In genomic region chr5:157582731-157583580, GRCh38 we compare ENCODE assay signal across 10 cellular contexts. TPM values are rescaled to one million over a fixed set of nuclear protein-coding genes. Genes with fewer than 3 reads are reported as not detected.
A peak's percentile ranks its signal among the peaks of the same experiment; 100 is the strongest.
DNase-seq lines count a peak whose midpoint lies in the region; ATAC-seq and TF ChIP-seq lines count a peak whose summit lies in the region.
"Had no signal": no experiment of that assay in that cellular context is flagged by ENCODE, and none has a peak within 500 bp of the region (broad histone marks: within the 10 kb centered on the region; RNA-seq: fewer than 3 reads in every experiment).

No MANE protein-coding gene starts in this region.

- no peak overlapping the region for H3K4me3 Mint-ChIP-seq in immature natural killer cell

- no peaks in the 10 kb centered on the region for H3K9me3 Mint-ChIP-seq in immature natural killer cell

- in situ Hi-C loops in brain microvascular endothelial cell (cut with HindIII; ENCODE audit: low pct_ligation_motif_present, low sequenced_read_pairs), result no loop called here

- no peak for DNase-seq in GM06990 (ENCODE audit: extremely low read depth, insufficient read length)
- no peak for DNase-seq in brain microvascular endothelial cell
- DNase-seq in epidermal melanocyte (ENCODE audit: insufficient read length, low spot score), result no peak
- DNase-seq in RPMI8226, result no peak
- no peak for DNase-seq in immature natural killer cell
- DNase-seq in NCI-H2107 (lab: John Stamatoyannopoulos, UW), result no peak
- DNase-seq: SW 1271 had no signal

- H3K36me3 ChIP-seq in GM06990 (ENCODE audit: control insufficient read depth, insufficient read depth, low read length) (no peaks in the 10 kb centered on the region), brain microvascular endothelial cell (replicated peaks) (no peaks in the 10 kb centered on the region)
- H3K36me3 ChIP-seq: prostate gland had no signal

- peak; percentile 57 for ATAC-seq in GM19328 (IDR thresholded peaks at IDR 0.05; ENCODE audit: unreplicated experiment)
- peak; percentile 65 for ATAC-seq in HG03442 (IDR thresholded peaks at IDR 0.05; ENCODE audit: unreplicated experiment)

- TF ChIP-seq CTCF in GM06990 (IDR thresholded peaks at IDR 0.05; ENCODE audit: insufficient read depth, low read length, poor library complexity, severe bottlenecking) (peak; percentile 39), brain microvascular endothelial cell (IDR thresholded peaks at IDR 0.05; ENCODE audit: low read depth, low read length, missing control alignments) (peak; percentile 38)

- H3K27ac ChIP-seq in brain microvascular endothelial cell, result peak overlapping the region; percentile 8
- H3K27ac ChIP-seq: prostate gland had no signal

- no peaks in the 10 kb centered on the region for H3K27me3 ChIP-seq in GM06990 (replicated peaks; ENCODE audit: control insufficient read depth, insufficient read depth, low read length)
- H3K27me3 ChIP-seq in brain microvascular endothelial cell (replicated peaks), result no peaks in the 10 kb centered on the region

- no peaks in the 10 kb centered on the region for H3K4me1 Mint-ChIP-seq in immature natural killer cell

- H3K4me3 ChIP-seq in GM06990 (replicated peaks; ENCODE audit: low read depth, low read length) (no peak overlapping the region), brain microvascular endothelial cell (ENCODE audit: low read depth, low read length) (no peak overlapping the region)
- H3K4me3 ChIP-seq: prostate gland had no signal

- H3K27me3 Mint-ChIP-seq in immature natural killer cell (ENCODE audit: low read depth in 3 of 3), result no peaks in the 10 kb centered on the region

- no peaks in the 10 kb centered on the region for H3K36me3 Mint-ChIP-seq in immature natural killer cell

- H3K27ac Mint-ChIP-seq in immature natural killer cell, result no peak overlapping the region

RNA-seq across cellular contexts. Expression of gene ADAM19, which starts 7.4 kb away (rescaled TPM):
- under 1 TPM in 2 of 3 donors, not detected in 1; 0.03 to 0.10 TPM for polyA plus RNA-seq in immature natural killer cell
